ENCODE assay signal across 21 cellular contexts in the genomic region with DNA sequence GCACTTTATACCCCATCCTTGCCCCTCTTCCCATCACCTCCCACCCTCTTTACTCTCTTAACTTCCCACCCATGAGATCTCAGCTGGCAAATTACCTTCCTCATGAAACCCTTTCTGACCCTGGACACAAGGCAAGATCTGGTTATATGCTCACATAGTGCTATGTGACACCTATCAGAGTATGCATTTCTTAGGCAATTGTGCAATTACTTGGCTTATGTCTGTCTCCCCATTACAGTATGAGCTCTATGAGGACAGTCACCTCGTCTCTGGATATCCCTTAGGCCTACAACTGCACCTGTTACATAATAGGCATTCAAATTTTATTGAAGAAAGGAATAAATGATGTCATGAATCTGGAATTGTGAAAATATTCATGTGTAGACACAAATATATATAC.
"Had no signal": no experiment of that assay in that cellular context is flagged by ENCODE, and none has a peak within 500 bp of the region (broad histone marks: within the 10 kb centered on the region; RNA-seq: fewer than 3 reads in every experiment).

No MANE protein-coding gene starts in this region.

- H3K36me3 Mint-ChIP-seq: mesothelial cell of epicardium had no signal

- H3K4me1 Mint-ChIP-seq: endodermal cell had no signal

- H3K27me3 Mint-ChIP-seq: dendritic cell treated with granulocyte-macrophage colony-stimulating factor and Interleukin-4, amounts not matched to agents 40 ng/mL and 50 ng/mL, for 4 days; effector memory CD8-positive, alpha-beta T cell had no signal

- H3K27ac Mint-ChIP-seq: dendritic cell treated with granulocyte-macrophage colony-stimulating factor and Interleukin-4, amounts not matched to agents 40 ng/mL and 50 ng/mL, for 4 days; effector memory CD8-positive, alpha-beta T cell; endodermal cell; mesothelial cell of epicardium had no signal

- H3K9me3 Mint-ChIP-seq: endodermal cell had no signal

- H3K36me3 ChIP-seq: colonic mucosa, esophagus squamous epithelium, gastrocnemius medialis, heart right ventricle, left lung, lower lobe of right lung had no signal

- H3K4me1 ChIP-seq: colonic mucosa, left lung, lower lobe of right lung had no signal

- H3K27ac ChIP-seq: colonic mucosa, esophagus squamous epithelium, gastrocnemius medialis, left lung, lower lobe of right lung had no signal

- H3K4me3 ChIP-seq: colonic mucosa, esophagus squamous epithelium, gastrocnemius medialis, heart right ventricle, left lung, lower lobe of right lung, mucosa of descending colon had no signal

- H3K9me3 ChIP-seq: colonic mucosa, esophagus squamous epithelium, gastrocnemius medialis, heart right ventricle, left lung, lower lobe of right lung, mucosa of descending colon had no signal

- DNase-seq: colonic mucosa; cortex of kidney; effector CD8-positive, alpha-beta T cell; effector memory CD8-positive, alpha-beta T cell; endodermal cell; esophagus squamous epithelium; foreskin fibroblast; foreskin melanocyte; gastrocnemius medialis; glutamatergic neuron; head of caudate nucleus; heart right ventricle; hippocampal formation; left cardiac atrium; left ventricle myocardium superior; lower lobe of right lung; mesenchymal stem cell; mucosa of descending colon had no signal

- H3K27me3 ChIP-seq: colonic mucosa, esophagus squamous epithelium, gastrocnemius medialis, heart right ventricle, left lung had no signal

- ATAC-seq: effector memory CD8-positive, alpha-beta T cell; left cardiac atrium; left lung; lower lobe of right lung; mucosa of descending colon had no signal

- H3K4me3 Mint-ChIP-seq: dendritic cell treated with granulocyte-macrophage colony-stimulating factor and Interleukin-4, amounts not matched to agents 40 ng/mL and 50 ng/mL, for 4 days; effector memory CD8-positive, alpha-beta T cell; endodermal cell; mesothelial cell of epicardium had no signal
